8 cellular contexts compared by ENCODE assay signal in genomic region chr1:153727463-153728304, GRCh38. TPM values are rescaled to one million over a fixed set of nuclear protein-coding genes. Genes with fewer than 3 reads are reported as not detected.
A peak's percentile ranks its signal among the peaks of the same experiment; 100 is the strongest.
DNase-seq lines count a peak whose midpoint lies in the region; ATAC-seq lines count a peak whose summit lies in the region.

A gene with protein sequence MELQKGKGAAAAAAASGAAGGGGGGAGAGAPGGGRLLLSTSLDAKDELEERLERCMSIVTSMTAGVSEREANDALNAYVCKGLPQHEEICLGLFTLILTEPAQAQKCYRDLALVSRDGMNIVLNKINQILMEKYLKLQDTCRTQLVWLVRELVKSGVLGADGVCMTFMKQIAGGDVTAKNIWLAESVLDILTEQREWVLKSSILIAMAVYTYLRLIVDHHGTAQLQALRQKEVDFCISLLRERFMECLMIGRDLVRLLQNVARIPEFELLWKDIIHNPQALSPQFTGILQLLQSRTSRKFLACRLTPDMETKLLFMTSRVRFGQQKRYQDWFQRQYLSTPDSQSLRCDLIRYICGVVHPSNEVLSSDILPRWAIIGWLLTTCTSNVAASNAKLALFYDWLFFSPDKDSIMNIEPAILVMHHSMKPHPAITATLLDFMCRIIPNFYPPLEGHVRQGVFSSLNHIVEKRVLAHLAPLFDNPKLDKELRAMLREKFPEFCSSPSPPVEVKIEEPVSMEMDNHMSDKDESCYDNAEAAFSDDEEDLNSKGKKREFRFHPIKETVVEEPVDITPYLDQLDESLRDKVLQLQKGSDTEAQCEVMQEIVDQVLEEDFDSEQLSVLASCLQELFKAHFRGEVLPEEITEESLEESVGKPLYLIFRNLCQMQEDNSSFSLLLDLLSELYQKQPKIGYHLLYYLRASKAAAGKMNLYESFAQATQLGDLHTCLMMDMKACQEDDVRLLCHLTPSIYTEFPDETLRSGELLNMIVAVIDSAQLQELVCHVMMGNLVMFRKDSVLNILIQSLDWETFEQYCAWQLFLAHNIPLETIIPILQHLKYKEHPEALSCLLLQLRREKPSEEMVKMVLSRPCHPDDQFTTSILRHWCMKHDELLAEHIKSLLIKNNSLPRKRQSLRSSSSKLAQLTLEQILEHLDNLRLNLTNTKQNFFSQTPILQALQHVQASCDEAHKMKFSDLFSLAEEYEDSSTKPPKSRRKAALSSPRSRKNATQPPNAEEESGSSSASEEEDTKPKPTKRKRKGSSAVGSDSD (plus strand): TSS chr1:153728050. CDS start chr1:153728635, 585 bp downstream.

- H3K4me3 Mint-ChIP-seq in effector memory CD8-positive, alpha-beta T cell, result peak within 1 kb of the TSS; percentile 91 to 93

- H3K9me3 Mint-ChIP-seq in effector memory CD8-positive, alpha-beta T cell, result no peaks in the 10 kb centered on the region

- H3K36me3 Mint-ChIP-seq in effector memory CD8-positive, alpha-beta T cell (ENCODE audit: insufficient read depth), result peaks cover 11% of the 10 kb centered on the region

- no peaks in the 10 kb centered on the region for H3K27me3 Mint-ChIP-seq in effector memory CD8-positive, alpha-beta T cell

- H3K27ac Mint-ChIP-seq in effector memory CD8-positive, alpha-beta T cell, result peak within 1 kb of the TSS; percentile 95 to 97

- peak; percentile 99 for DNase-seq in COLO829 (ENCODE audit: low spot score)
- DNase-seq in HT1080 (ENCODE audit: low read depth), result peak; percentile 99
- peak; percentile 99 for DNase-seq in NOMO-1 treated with DMSO at 0.1 percent for 48 hours (lab: John Stamatoyannopoulos, UW; ENCODE audit: unreplicated experiment)
- DNase-seq in activated CD8-positive, alpha-beta memory T cell treated with anti-CD3 and anti-CD28 coated beads for 4 hours (ENCODE audit: low read depth in 2 of 2), result peak; percentile 98 to 100
- DNase-seq in effector memory CD8-positive, alpha-beta T cell, result peak; percentile 97 to 99 (median 97)
- DNase-seq in medulla oblongata (ENCODE audit: extremely low spot score), result peak; percentile 100
- DNase-seq in stimulated activated CD8-positive, alpha-beta memory T cell treated with anti-CD3 and anti-CD28 coated beads, Interleukin-12 subunit alpha, Interleukin-12 subunit beta, amount 100 ng/mL, for 1 hour (ENCODE audit: low read depth), result peak; percentile 98

- H3K4me1 Mint-ChIP-seq in effector memory CD8-positive, alpha-beta T cell (ENCODE audit: low read depth in 2 of 2), result peaks cover 13 to 20% of the 10 kb centered on the region in 2 donors

- ATAC-seq in GM21360 (IDR thresholded peaks at IDR 0.05; ENCODE audit: unreplicated experiment), result peak; percentile 84
- ATAC-seq in effector memory CD8-positive, alpha-beta T cell (replicated peaks), result peak; percentile 97

RNA-seq across cellular contexts. Expression of the gene that starts here (rescaled TPM):
- total RNA-seq in HT1080 (2014; rRNA removed; shearing (Covaris generic)), result 22.1 and 22.2 TPM in 2 replicates
- 14.8 and 19.4 TPM in 2 replicates for polyA plus RNA-seq in HT1080 (2015; cell fraction: cytosol; rRNA removed)
- 107 and 120 TPM in 2 replicates for polyA plus RNA-seq in HT1080 (2015; cell fraction: nucleus; rRNA removed)

Comparison
In these comparisons a context has a peak if more than half of its experiments do, and no peak if none do; other contexts are left out.
1. Peak in every context shown above with its lines: DNase-seq and ATAC-seq.